ENCODE assay signal across 26 cellular contexts in genomic region chr1:184270556-184270955, GRCh38.
DNase-seq lines count a peak whose midpoint lies in the region; ATAC-seq, FAIRE-seq and TF ChIP-seq lines count a peak whose summit lies in the region.
"Had no signal": no experiment of that assay in that cellular context is flagged by ENCODE, and none has a peak within 500 bp of the region (broad histone marks: within the 10 kb centered on the region; RNA-seq: fewer than 3 reads in every experiment).

No MANE protein-coding gene starts in this region.

- intact Hi-C loops in Right ventricle myocardium superior (cut with DNase I) = no loop called here
- intact Hi-C loops in K562 (cut with micrococcal nuclease) = no loop called here

- POLR2A ChIA-PET in K562 (lab: Yijun Ruan, JAX) = interaction anchor here (0.8 kb wide), 1 partner anchor 10 kb away, joined by 3 read pairs; no protein-coding TSS in a partner anchor

- H3K4me1 ChIP-seq in right atrium auricular region (no peaks in the 10 kb centered on the region), K562 (replicated peaks in 1 of 2; ENCODE audit: control insufficient read depth in 2 of 2, insufficient read depth in 2 of 2, low read length in 2 of 2) (no peaks in the 10 kb centered on the region)
- H3K4me1 ChIP-seq: BLaER1 treated with 17β-estradiol and CSF1 and Interleukin-3, amounts not matched to agents 10 nM and 100 nM; breast epithelium; lower lobe of right lung; pancreas had no signal

- no peak overlapping the region for H3K9ac ChIP-seq in K562 (ENCODE audit: insufficient read depth in 1 of 2, low read depth in 2 of 2, low read length in 2 of 2)
- H3K9ac ChIP-seq: BLaER1 treated with 17β-estradiol and CSF1 and Interleukin-3, amounts not matched to agents 10 nM and 100 nM had no signal

- in situ Hi-C loops in K562 (cut with MboI) = no loop called here

- TF ChIP-seq CTCF in right atrium auricular region (IDR thresholded peaks at IDR 0.05) (no peak), K562 (IDR thresholded peaks at IDR 0.05 in 2 of 3, conservative IDR thresholded peaks at IDR 0.05 in 1 of 3; ENCODE audit: insufficient read depth in 2 of 3, low read depth in 1 of 3, low read length in 3 of 3) (no peak)

- H3K4me2 ChIP-seq in K562 (ENCODE audit: insufficient read depth, low read length) = no peak overlapping the region
- H3K4me2 ChIP-seq: BLaER1 treated with 17β-estradiol and CSF1 and Interleukin-3, amounts not matched to agents 10 nM and 100 nM had no signal

- H3K27me3 ChIP-seq in right atrium auricular region (no peaks in the 10 kb centered on the region), K562 (ENCODE audit: control insufficient read depth in 2 of 2, insufficient read depth in 2 of 2, low read length in 2 of 2) (no peaks in the 10 kb centered on the region; a peak in 1 of 5 replicates)
- H3K27me3 ChIP-seq: BLaER1 treated with 17β-estradiol and CSF1 and Interleukin-3, amounts not matched to agents 10 nM and 100 nM; breast epithelium; pancreas had no signal

- H3K79me2 ChIP-seq in K562 (ENCODE audit: control insufficient read depth, insufficient read depth, low read length) = no peaks in the 10 kb centered on the region

- no peak for DNase-seq in Right ventricle myocardium superior
- no peak for DNase-seq in right atrium auricular region (ENCODE audit: low spot score)
- no peak for DNase-seq in K562 (ENCODE audit: extremely low read depth in 1 of 4, low spot score in 3 of 4)
- DNase-seq in kidney glomerular epithelial cell (lab: John Stamatoyannopoulos, UW) = peak; percentile 4
- no peak for DNase-seq in NCI-H748 treated with DMSO at 0.1 percent for 48 hours (lab: John Stamatoyannopoulos, UW)
- no peak for DNase-seq in medulla oblongata (ENCODE audit: extremely low spot score)
- DNase-seq in activated CD4-positive, alpha-beta T cell treated with anti-CD3 and anti-CD28 coated beads for 48 hours = no peak
- DNase-seq: 8988T; activated CD4-positive, CD25-positive, alpha-beta regulatory T cell; activated CD8-positive, alpha-beta memory T cell treated with anti-CD3 and anti-CD28 coated beads for 24 hours; activated T-cell treated with anti-CD3 and anti-CD28 coated beads, Interleukin-2, amount 50 U/mL, for 72 hours; dorsolateral prefrontal cortex; GDM1; lower lobe of right lung; NCI-H187 treated with DMSO at 0.1 percent for 48 hours; pancreas; stimulated activated CD4-positive, alpha-beta T cell treated with anti-CD3 and anti-CD28 coated beads, Interleukin-2, amount 100 ng/mL, for 24 hours; stimulated activated naive CD8-positive, alpha-beta T cell treated with anti-CD3 and anti-CD28 coated beads, Interleukin-15, amount 100 ng/mL, for 72 hours; T-helper 9 cell had no signal

- no TSS peak for BruUV-seq in K562 (replicated peaks; lab: Mats Ljungman, UMichigan)

- H3K27ac ChIP-seq in right atrium auricular region = no peak overlapping the region
- H3K27ac ChIP-seq in K562 (ENCODE audit: extremely low read depth, low read depth, low read length) = no peak overlapping the region
- H3K27ac ChIP-seq: BLaER1 treated with 17β-estradiol and CSF1 and Interleukin-3, amounts not matched to agents 10 nM and 100 nM; breast epithelium; dorsolateral prefrontal cortex; HL-60; lower lobe of right lung; pancreas; SK-N-MC had no signal

- H4K20me1 ChIP-seq in K562 (replicated peaks; ENCODE audit: control insufficient read depth, insufficient read depth, low read length) = no peaks in the 10 kb centered on the region
- H4K20me1 ChIP-seq: BLaER1 treated with 17β-estradiol and CSF1 and Interleukin-3, amounts not matched to agents 10 nM and 100 nM had no signal

- CTCF ChIA-PET in K562 (lab: Yijun Ruan, JAX; ENCODE audit: low intra/inter-chr PET ratio) = no interaction called here

- no peak overlapping the region for H2AFZ ChIP-seq in K562 (ENCODE audit: low read depth, low read length)

- no peaks in the 10 kb centered on the region for H3K9me3 ChIP-seq in right atrium auricular region
- no peaks in the 10 kb centered on the region for H3K9me3 ChIP-seq in K562 (replicated peaks; ENCODE audit: control insufficient read depth, insufficient read depth, low read depth, low read length)
- H3K9me3 ChIP-seq: breast epithelium, lower lobe of right lung, pancreas had no signal

- H3K9me1 ChIP-seq in K562 (ENCODE audit: control insufficient read depth, insufficient read depth, low read length) = no peaks in the 10 kb centered on the region

- H3K36me3 ChIP-seq in right atrium auricular region = no peaks in the 10 kb centered on the region
- H3K36me3 ChIP-seq in K562 (ENCODE audit: control insufficient read depth, insufficient read depth, low read length) = no peaks in the 10 kb centered on the region
- H3K36me3 ChIP-seq: BLaER1 treated with 17β-estradiol and CSF1 and Interleukin-3, amounts not matched to agents 10 nM and 100 nM; breast epithelium; lower lobe of right lung; pancreas had no signal

- H3K4me3 ChIP-seq in right atrium auricular region (no peak overlapping the region), K562 (no peak overlapping the region)
- H3K4me3 ChIP-seq: BLaER1 treated with 17β-estradiol and CSF1 and Interleukin-3, amounts not matched to agents 10 nM and 100 nM; breast epithelium; dorsolateral prefrontal cortex; lower lobe of right lung; pancreas; SK-N-MC had no signal

- TF ChIP-seq EP300 in K562 (IDR thresholded peaks at IDR 0.05; ENCODE audit: low read length) = no peak

- no peak for TF ChIP-seq RAD21 in K562 (CRISPR knock-in tag; conservative IDR thresholded peaks at IDR 0.05 in 1 of 2, IDR thresholded peaks at IDR 0.05 in 1 of 2)

- peak; percentile 37 for FAIRE-seq in K562 (lab: Jason Lieb, UNC)
- FAIRE-seq: pancreas had no signal

- 2% methylated on average over 3 of the region's 3 CpGs for WGBS in K562 (ENCODE audit: insufficient coverage, low coverage, missing lambda C conversion rate)

- no peak for TF ChIP-seq POLR2A in K562 (conservative IDR thresholded peaks at IDR 0.05)

- ATAC-seq in Right ventricle myocardium superior (ENCODE audit: poor library complexity) = peak; percentile 18
- ATAC-seq in K562 = no peak
- ATAC-seq in HG03354 (IDR thresholded peaks at IDR 0.05; ENCODE audit: poor library complexity, severe bottlenecking, unreplicated experiment) = no peak
- ATAC-seq: activated T-cell treated with anti-CD3 and anti-CD28 coated beads, Interleukin-2, amount 50 U/mL, for 72 hours; esophagus mucosa; HCT116; lower lobe of right lung; pancreas; stimulated activated naive CD8-positive, alpha-beta T cell treated with anti-CD3 and anti-CD28 coated beads, Interleukin-15, amount 100 ng/mL, for 72 hours had no signal

TF ChIP-seq in K562, 482 proteins besides CTCF, POLR2A, EP300 and RAD21 (continues in another document):
- TF ChIP-seq SMAD4 (CRISPR knock-in tag; conservative IDR thresholded peaks at IDR 0.05) = no peak
- TF ChIP-seq HDAC3 (IDR thresholded peaks at IDR 0.05; ENCODE audit: borderline replicate concordance, partially characterized antibody) = no peak
- TF ChIP-seq HNRNPH1 (optimal IDR thresholded peaks at IDR 0.05; ENCODE audit: low read depth, low read length) = no peak
- TF ChIP-seq, protein P1, sequence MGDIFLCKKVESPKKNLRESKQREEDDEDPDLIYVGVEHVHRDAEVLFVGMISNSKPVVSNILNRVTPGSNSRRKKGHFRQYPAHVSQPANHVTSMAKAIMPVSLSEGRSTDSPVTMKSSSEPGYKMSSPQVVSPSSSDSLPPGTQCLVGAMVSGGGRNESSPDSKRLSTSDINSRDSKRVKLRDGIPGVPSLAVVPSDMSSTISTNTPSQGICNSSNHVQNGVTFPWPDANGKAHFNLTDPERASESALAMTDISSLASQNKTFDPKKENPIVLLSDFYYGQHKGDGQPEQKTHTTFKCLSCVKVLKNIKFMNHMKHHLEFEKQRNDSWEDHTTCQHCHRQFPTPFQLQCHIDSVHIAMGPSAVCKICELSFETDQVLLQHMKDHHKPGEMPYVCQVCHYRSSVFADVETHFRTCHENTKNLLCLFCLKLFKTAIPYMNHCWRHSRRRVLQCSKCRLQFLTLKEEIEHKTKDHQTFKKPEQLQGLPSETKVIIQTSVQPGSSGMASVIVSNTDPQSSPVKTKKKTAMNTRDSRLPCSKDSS (IDR thresholded peaks at IDR 0.05; ENCODE audit: low read depth, partially characterized antibody) = no peak
- TF ChIP-seq POLR3G (IDR thresholded peaks at IDR 0.05; ENCODE audit: extremely low read depth, insufficient read length, insufficient replicate concordance) = no peak
- no peak for TF ChIP-seq MTA1 (IDR thresholded peaks at IDR 0.05; ENCODE audit: borderline replicate concordance)
- TF ChIP-seq, protein P2, sequence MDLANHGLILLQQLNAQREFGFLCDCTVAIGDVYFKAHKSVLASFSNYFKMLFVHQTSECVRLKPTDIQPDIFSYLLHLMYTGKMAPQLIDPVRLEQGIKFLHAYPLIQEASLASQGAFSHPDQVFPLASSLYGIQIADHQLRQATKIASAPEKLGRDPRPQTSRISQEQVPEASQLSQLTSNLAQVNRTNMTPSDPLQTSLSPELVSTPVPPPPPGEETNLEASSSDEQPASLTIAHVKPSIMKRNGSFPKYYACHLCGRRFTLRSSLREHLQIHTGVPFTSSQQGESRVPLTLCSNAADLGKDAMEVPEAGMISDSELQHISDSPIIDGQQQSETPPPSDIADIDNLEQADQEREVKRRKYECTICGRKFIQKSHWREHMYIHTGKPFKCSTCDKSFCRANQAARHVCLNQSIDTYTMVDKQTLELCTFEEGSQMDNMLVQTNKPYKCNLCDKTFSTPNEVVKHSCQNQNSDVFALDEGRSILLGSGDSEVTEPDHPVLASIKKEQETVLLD (IDR thresholded peaks at IDR 0.05) = no peak
- no peak for TF ChIP-seq MCM3 (IDR thresholded peaks at IDR 0.05)
- TF ChIP-seq, protein P3, sequence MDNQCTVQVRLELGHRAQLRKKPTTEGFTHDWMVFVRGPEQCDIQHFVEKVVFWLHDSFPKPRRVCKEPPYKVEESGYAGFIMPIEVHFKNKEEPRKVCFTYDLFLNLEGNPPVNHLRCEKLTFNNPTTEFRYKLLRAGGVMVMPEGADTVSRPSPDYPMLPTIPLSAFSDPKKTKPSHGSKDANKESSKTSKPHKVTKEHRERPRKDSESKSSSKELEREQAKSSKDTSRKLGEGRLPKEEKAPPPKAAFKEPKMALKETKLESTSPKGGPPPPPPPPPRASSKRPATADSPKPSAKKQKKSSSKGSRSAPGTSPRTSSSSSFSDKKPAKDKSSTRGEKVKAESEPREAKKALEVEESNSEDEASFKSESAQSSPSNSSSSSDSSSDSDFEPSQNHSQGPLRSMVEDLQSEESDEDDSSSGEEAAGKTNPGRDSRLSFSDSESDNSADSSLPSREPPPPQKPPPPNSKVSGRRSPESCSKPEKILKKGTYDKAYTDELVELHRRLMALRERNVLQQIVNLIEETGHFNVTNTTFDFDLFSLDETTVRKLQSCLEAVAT (IDR thresholded peaks at IDR 0.05) = no peak
- no peak for TF ChIP-seq NFATC3 (IDR thresholded peaks at IDR 0.05)
- TF ChIP-seq ATF1 (CRISPR knock-in tag; IDR thresholded peaks at IDR 0.05) = no peak
- TF ChIP-seq ATF1 (tag; IDR thresholded peaks at IDR 0.05) = no peak
- no peak for TF ChIP-seq ZNF224 (CRISPR knock-in tag; IDR thresholded peaks at IDR 0.05)
- TF ChIP-seq ZFPM2 (CRISPR knock-in tag; IDR thresholded peaks at IDR 0.05) = no peak
